In the genomic region with DNA sequence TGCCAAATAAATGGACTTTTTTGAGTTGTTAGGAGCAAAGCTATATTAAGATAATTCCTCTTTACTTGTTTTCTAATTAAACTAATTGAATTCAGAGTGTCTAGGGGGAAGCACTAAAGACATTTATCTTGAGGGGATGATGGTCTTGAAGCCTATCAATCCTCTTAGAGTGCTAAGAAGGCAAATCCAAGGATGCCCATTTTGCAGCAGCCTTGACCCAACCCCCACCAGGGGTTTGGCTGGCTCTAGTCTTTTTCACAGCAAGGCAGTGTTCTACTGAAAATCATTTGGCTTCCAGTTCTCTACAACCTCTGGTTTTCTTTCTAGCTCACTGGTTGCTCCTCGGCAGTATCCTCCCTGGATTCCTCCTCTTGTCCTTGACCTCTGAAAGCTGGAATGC, we compare ENCODE assay signal across 20 cellular contexts. TPM values are rescaled to one million over a fixed set of nuclear protein-coding genes. Genes with fewer than 3 reads are reported as not detected.
DNase-seq lines count a peak whose midpoint lies in the region; ATAC-seq and TF ChIP-seq lines count a peak whose summit lies in the region.
"Had no signal": no experiment of that assay in that cellular context is flagged by ENCODE, and none has a peak within 500 bp of the region (broad histone marks: within the 10 kb centered on the region; RNA-seq: fewer than 3 reads in every experiment).

No MANE protein-coding gene starts in this region.

- DNase-seq in NCI-H1105 treated with DMSO at 0.1 percent for 48 hours (lab: John Stamatoyannopoulos, UW) (peak; percentile 24), NCI-H1105 (lab: John Stamatoyannopoulos, UW) (no peak), islet precursor cell (peak; percentile 25), dorsolateral prefrontal cortex (no peak)
- DNase-seq in activated T-helper 2 cell treated with anti-CD3 and anti-CD28 coated beads, Interferon-gamma antibody, Interleukin-2, Interleukin-4, amounts not matched to agents 10 μg/mL and 5 μg/mL and 100 μg/mL, durations not matched to agents 14 hours and 24 hours and 36 hours (ENCODE audit: low spot score), result no peak
- DNase-seq: Caco-2; CD4-positive, CD25-positive, alpha-beta regulatory T cell; CD8-positive, alpha-beta T cell; DMS153; DND-41; H7; HCEC 1CT had no signal

- no peaks in the 10 kb centered on the region for H3K79me2 ChIP-seq in OCI-LY3 (ENCODE audit: low read length)

- H3K27me3 ChIP-seq in OCI-LY3 (ENCODE audit: low read depth, low read length) (peaks cover 53% of the 10 kb centered on the region), dorsolateral prefrontal cortex (peaks cover 0 to 86% (median 37%) of the 10 kb centered on the region in 45 donors)

- no peaks in the 10 kb centered on the region for H3K36me3 Mint-ChIP-seq in activated T-helper 2 cell treated with anti-CD3 and anti-CD28 coated beads, Interferon-gamma antibody, Interleukin-2, Interleukin-4, amounts not matched to agents 10 μg/mL and 5 μg/mL and 100 μg/mL, durations not matched to agents 14 hours and 24 hours and 36 hours (ENCODE audit: low read depth)
- H3K36me3 Mint-ChIP-seq: CD4-positive, CD25-positive, alpha-beta regulatory T cell; CD8-positive, alpha-beta T cell had no signal

- peak overlapping the region; percentile 27 for H3K4me2 ChIP-seq in OCI-LY3 (ENCODE audit: low read length)
- H3K4me2 ChIP-seq: BLaER1 had no signal

- H3K9me3 ChIP-seq in HEK293 (ENCODE audit: control insufficient read depth, insufficient read depth, low read depth, low read length) (no peaks in the 10 kb centered on the region), OCI-LY3 (ENCODE audit: insufficient read depth, low read length) (no peaks in the 10 kb centered on the region)
- H3K9me3 ChIP-seq: Caco-2 had no signal

- H3K4me3 Mint-ChIP-seq in activated T-helper 2 cell treated with anti-CD3 and anti-CD28 coated beads, Interferon-gamma antibody, Interleukin-2, Interleukin-4, amounts not matched to agents 10 μg/mL and 5 μg/mL and 100 μg/mL, durations not matched to agents 14 hours and 24 hours and 36 hours (ENCODE audit: low read depth), result no peak overlapping the region
- H3K4me3 Mint-ChIP-seq: B cell; CD4-positive, CD25-positive, alpha-beta regulatory T cell; CD8-positive, alpha-beta T cell had no signal

- H3K4me3 ChIP-seq in HEK293 (ENCODE audit: low read depth, low read length), result no peak overlapping the region
- H3K4me3 ChIP-seq in OCI-LY3 (ENCODE audit: low read length), result no peak overlapping the region
- H3K4me3 ChIP-seq in dorsolateral prefrontal cortex, result no peak overlapping the region
- H3K4me3 ChIP-seq: BLaER1 had no signal

- H3K36me3 ChIP-seq in HEK293 (ENCODE audit: control insufficient read depth in 2 of 2, insufficient read depth in 1 of 2, low read length in 2 of 2), result no peaks in the 10 kb centered on the region
- H3K36me3 ChIP-seq in OCI-LY3 (replicated peaks; ENCODE audit: low read depth, low read length), result no peaks in the 10 kb centered on the region
- H3K36me3 ChIP-seq: BLaER1 had no signal

- no peak for TF ChIP-seq CTCF in HEK293 (tag by site-specific recombination; IDR thresholded peaks at IDR 0.05)
- no peak for TF ChIP-seq CTCF in OCI-LY3 (IDR thresholded peaks at IDR 0.05; ENCODE audit: low read depth, low read length)
- no peak for TF ChIP-seq CTCF in dorsolateral prefrontal cortex (IDR thresholded peaks at IDR 0.05 in 54 of 56, conservative IDR thresholded peaks at IDR 0.05 in 2 of 56; ENCODE audit: low read depth in 1 of 56, partially characterized antibody in 56 of 56)

- POLR2A ChIA-PET in HEK293 (lab: Yijun Ruan, JAX), result no interaction called here

- CTCF ChIA-PET in HEK293 (lab: Yijun Ruan, JAX), result interaction anchor here (1.3 to 2.6 kb wide), 3 partner anchors 16 to 123 kb away, joined by 3 to 12 read pairs (median 6); no protein-coding TSS in a partner anchor

- intact Hi-C loops in dorsolateral prefrontal cortex (cut with DNase I), result no loop called here
- intact Hi-C loops in activated T-helper 2 cell treated with anti-CD3 and anti-CD28 coated beads, Interferon-gamma antibody, Interleukin-2, Interleukin-4, amounts not matched to agents 10 μg/mL and 5 μg/mL and 100 μg/mL, durations not matched to agents 14 hours and 24 hours and 36 hours (cut with micrococcal nuclease), result no loop called here

- H3K9me3 Mint-ChIP-seq in activated T-helper 2 cell treated with anti-CD3 and anti-CD28 coated beads, Interferon-gamma antibody, Interleukin-2, Interleukin-4, amounts not matched to agents 10 μg/mL and 5 μg/mL and 100 μg/mL, durations not matched to agents 14 hours and 24 hours and 36 hours, result no peaks in the 10 kb centered on the region
- H3K9me3 Mint-ChIP-seq: CD8-positive, alpha-beta T cell had no signal

- H4K20me1 ChIP-seq in OCI-LY3 (ENCODE audit: insufficient read depth, low read length), result no peaks in the 10 kb centered on the region
- H4K20me1 ChIP-seq: BLaER1 had no signal

- H3K9ac ChIP-seq in OCI-LY3 (ENCODE audit: low read length), result no peak overlapping the region
- H3K9ac ChIP-seq: BLaER1 had no signal

- no peak overlapping the region for H2AFZ ChIP-seq in OCI-LY3 (ENCODE audit: low read depth, low read length)

- no peak overlapping the region for H3K27ac Mint-ChIP-seq in activated T-helper 2 cell treated with anti-CD3 and anti-CD28 coated beads, Interferon-gamma antibody, Interleukin-2, Interleukin-4, amounts not matched to agents 10 μg/mL and 5 μg/mL and 100 μg/mL, durations not matched to agents 14 hours and 24 hours and 36 hours
- H3K27ac Mint-ChIP-seq: B cell; CD4-positive, CD25-positive, alpha-beta regulatory T cell; CD8-positive, alpha-beta T cell had no signal

- H3K27ac ChIP-seq in HEK293 (ENCODE audit: extremely low read depth, low read depth, low read length), result no peak overlapping the region
- H3K27ac ChIP-seq in OCI-LY3 (ENCODE audit: low read length), result no peak overlapping the region
- H3K27ac ChIP-seq in dorsolateral prefrontal cortex, result no peak overlapping the region
- H3K27ac ChIP-seq: 22Rv1, BLaER1, C4-2B had no signal

- peaks cover 5% of the 10 kb centered on the region; the same call in 1 of the 2 replicates for H3K4me1 ChIP-seq in HEK293 (ENCODE audit: control insufficient read depth, insufficient read depth, low read length)
- peaks cover 29% of the 10 kb centered on the region for H3K4me1 ChIP-seq in OCI-LY3 (ENCODE audit: low read length)
- H3K4me1 ChIP-seq: BLaER1, Caco-2 had no signal

- H3K27me3 Mint-ChIP-seq in activated T-helper 2 cell treated with anti-CD3 and anti-CD28 coated beads, Interferon-gamma antibody, Interleukin-2, Interleukin-4, amounts not matched to agents 10 μg/mL and 5 μg/mL and 100 μg/mL, durations not matched to agents 14 hours and 24 hours and 36 hours (ENCODE audit: low read depth), result peaks cover 67% of the 10 kb centered on the region

- H3K4me1 Mint-ChIP-seq in activated T-helper 2 cell treated with anti-CD3 and anti-CD28 coated beads, Interferon-gamma antibody, Interleukin-2, Interleukin-4, amounts not matched to agents 10 μg/mL and 5 μg/mL and 100 μg/mL, durations not matched to agents 14 hours and 24 hours and 36 hours (ENCODE audit: low read depth), result no peaks in the 10 kb centered on the region
- H3K4me1 Mint-ChIP-seq: B cell had no signal

- ATAC-seq in HG03097 (IDR thresholded peaks at IDR 0.05; ENCODE audit: low FRiP score, unreplicated experiment), result no peak
- ATAC-seq: CD8-positive, alpha-beta T cell had no signal

TF ChIP-seq in HEK293, 187 proteins besides CTCF, POLR2A, EP300 and RAD21:
- TF ChIP-seq, protein P1, sequence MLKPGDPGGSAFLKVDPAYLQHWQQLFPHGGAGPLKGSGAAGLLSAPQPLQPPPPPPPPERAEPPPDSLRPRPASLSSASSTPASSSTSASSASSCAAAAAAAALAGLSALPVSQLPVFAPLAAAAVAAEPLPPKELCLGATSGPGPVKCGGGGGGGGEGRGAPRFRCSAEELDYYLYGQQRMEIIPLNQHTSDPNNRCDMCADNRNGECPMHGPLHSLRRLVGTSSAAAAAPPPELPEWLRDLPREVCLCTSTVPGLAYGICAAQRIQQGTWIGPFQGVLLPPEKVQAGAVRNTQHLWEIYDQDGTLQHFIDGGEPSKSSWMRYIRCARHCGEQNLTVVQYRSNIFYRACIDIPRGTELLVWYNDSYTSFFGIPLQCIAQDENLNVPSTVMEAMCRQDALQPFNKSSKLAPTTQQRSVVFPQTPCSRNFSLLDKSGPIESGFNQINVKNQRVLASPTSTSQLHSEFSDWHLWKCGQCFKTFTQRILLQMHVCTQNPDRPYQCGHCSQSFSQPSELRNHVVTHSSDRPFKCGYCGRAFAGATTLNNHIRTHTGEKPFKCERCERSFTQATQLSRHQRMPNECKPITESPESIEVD (tag by site-specific recombination; IDR thresholded peaks at IDR 0.05), result 0 out of 2 replicates have a peak, but pooled peaks have one; percentile 7
- no peak for TF ChIP-seq ZNF610 (tag by site-specific recombination; IDR thresholded peaks at IDR 0.05; ENCODE audit: borderline replicate concordance)

RNA-seq across cellular contexts. Expression of gene RAX, which starts 6.5 kb away (rescaled TPM):
- total RNA-seq in dorsolateral prefrontal cortex, result under 1 TPM in 8 of 120 experiments, not detected in 112; 0.10 to 0.77 (median 0.22) TPM
- total RNA-seq in activated T-helper 2 cell treated with anti-CD3 and anti-CD28 coated beads, Interferon-gamma antibody, Interleukin-2, Interleukin-4, amounts not matched to agents 10 μg/mL and 5 μg/mL and 100 μg/mL, durations not matched to agents 14 hours and 24 hours and 36 hours, result 0.32 TPM in 1 of 2 replicates, not detected in the other
- total RNA-seq: B cell; Caco-2; CD4-positive, CD25-positive, alpha-beta regulatory T cell; CD8-positive, alpha-beta T cell; H7 had no signal

RNA-seq across cellular contexts. Expression of gene CPLX4, which starts 38.7 kb away (rescaled TPM):
- not detected for total RNA-seq in dorsolateral prefrontal cortex
- total RNA-seq in activated T-helper 2 cell treated with anti-CD3 and anti-CD28 coated beads, Interferon-gamma antibody, Interleukin-2, Interleukin-4, amounts not matched to agents 10 μg/mL and 5 μg/mL and 100 μg/mL, durations not matched to agents 14 hours and 24 hours and 36 hours, result not detected in 2 replicates
- total RNA-seq: B cell; Caco-2; CD4-positive, CD25-positive, alpha-beta regulatory T cell; CD8-positive, alpha-beta T cell; H1; H7 had no signal

RNA-seq across cellular contexts. Expression of gene GRP, which starts 59.8 kb away (rescaled TPM):
- 1 to 10 TPM in 35 of 120 experiments, under 1 TPM in 16, not detected in 69; 0.53 to 3.8 (median 1.4) TPM for total RNA-seq in dorsolateral prefrontal cortex
- not detected in 2 replicates for total RNA-seq in activated T-helper 2 cell treated with anti-CD3 and anti-CD28 coated beads, Interferon-gamma antibody, Interleukin-2, Interleukin-4, amounts not matched to agents 10 μg/mL and 5 μg/mL and 100 μg/mL, durations not matched to agents 14 hours and 24 hours and 36 hours
- total RNA-seq: B cell; Caco-2; CD4-positive, CD25-positive, alpha-beta regulatory T cell; CD8-positive, alpha-beta T cell; H1 had no signal

Comparison
In these comparisons a context has a peak if more than half of its experiments do, and no peak if none do; other contexts are left out.
1. DNase-seq: peak in NCI-H1105 treated with DMSO at 0.1 percent for 48 hours (single experiment) and islet precursor cell (single experiment); none in NCI-H1105 (single experiment), dorsolateral prefrontal cortex (0 of 10) and activated T-helper 2 cell treated with anti-CD3 and anti-CD28 coated beads, Interferon-gamma antibody, Interleukin-2, Interleukin-4, amounts not matched to agents 10 μg/mL and 5 μg/mL and 100 μg/mL, durations not matched to agents 14 hours and 24 hours and 36 hours (single experiment).